In genomic region chr5:95823241-95823737, GRCh38 we compare ENCODE assay signal across 7 cellular contexts. TPM values are rescaled to one million over a fixed set of nuclear protein-coding genes. Genes with fewer than 3 reads are reported as not detected.
A peak's percentile ranks its signal among the peaks of the same experiment; 100 is the strongest.
DNase-seq lines count a peak whose midpoint lies in the region; ATAC-seq and TF ChIP-seq lines count a peak whose summit lies in the region.

No MANE protein-coding gene starts in this region.

- no peak overlapping the region for H3K27ac ChIP-seq in iPS-18a (ENCODE audit: low read length)
- peak overlapping the region; percentile 76 for H3K27ac ChIP-seq in stomach smooth muscle (ENCODE audit: low read length)

- 0 out of 2 replicates have a peak overlapping the region, but pooled peaks have one; percentile 90 for H3K27ac Mint-ChIP-seq in WTC11

- H3K4me3 Mint-ChIP-seq in WTC11 = peak overlapping the region; percentile 88

- H3K36me3 Mint-ChIP-seq in WTC11 = no peaks in the 10 kb centered on the region

- ATAC-seq in WTC11 = no peak

- peaks cover 27% of the 10 kb centered on the region for H3K4me1 ChIP-seq in iPS-18a (ENCODE audit: control insufficient read depth, low read depth, low read length)
- H3K4me1 ChIP-seq in stomach smooth muscle (ENCODE audit: control insufficient read depth, insufficient read depth, low read length) = peaks cover 35% of the 10 kb centered on the region

- H3K27me3 ChIP-seq in iPS-18a (ENCODE audit: control insufficient read depth, insufficient read depth, low read length) (no peaks in the 10 kb centered on the region), stomach smooth muscle (ENCODE audit: control insufficient read depth in 1 of 2, insufficient read depth in 2 of 2, low read length in 2 of 2) (no peaks in the 10 kb centered on the region)

- peak overlapping the region; percentile 86 for H3K4me3 ChIP-seq in iPS-18a (ENCODE audit: low read length)
- H3K4me3 ChIP-seq in stomach smooth muscle (ENCODE audit: low read length in 2 of 2) = peak overlapping the region; percentile 98 to 99

- peaks cover 44% of the 10 kb centered on the region for H3K4me1 Mint-ChIP-seq in WTC11

- POLR2A ChIA-PET in HEK293T (lab: Yijun Ruan, JAX) = interaction anchor here (0.6 to 4.1 kb wide), 16 partner anchors 8 to 177 kb away, joined by 3 to 51 read pairs (median 4); partner anchors contain the start of genes RFESD and RHOBTB3
- POLR2A ChIA-PET in WTC11 (lab: Charles Lee) = interaction anchor here (1.7 to 2.8 kb wide), 3 partner anchors 11 to 92 kb away, joined by 5 to 11 read pairs (median 7); partner anchors contain the start of gene RHOBTB3

- no peak for TF ChIP-seq CTCF in WTC11 (IDR thresholded peaks at IDR 0.05)

- H3K9ac ChIP-seq in iPS-18a (ENCODE audit: low read length) (no peak overlapping the region), stomach smooth muscle (ENCODE audit: low read length in 2 of 2) (peak overlapping the region; percentile 83 to 91)

- CTCF ChIA-PET in HEK293T (lab: Yijun Ruan, JAX) = interaction anchor here (0.8 to 3.2 kb wide), 4 partner anchors 11 to 41 kb away, joined by 3 to 19 read pairs (median 6); no protein-coding TSS in a partner anchor
- CTCF ChIA-PET in WTC11 (lab: Charles Lee) = interaction anchor here (1.4 to 2.4 kb wide), 5 partner anchors 9 to 42 kb away, joined by 4 to 27 read pairs (median 4); no protein-coding TSS in a partner anchor

- H3K9me3 Mint-ChIP-seq in WTC11 = no peaks in the 10 kb centered on the region

- DNase-seq in HEK293T (ENCODE audit: extremely low spot score) (peak; percentile 18), WTC11 (ENCODE audit: low spot score) (no peak), KG1 (lab: John Stamatoyannopoulos, UW) (no peak), NCI-H2107 treated with DMSO at 0.1 percent for 48 hours (lab: John Stamatoyannopoulos, UW; ENCODE audit: unreplicated experiment) (no peak), SKM-1 treated with dmso at 0.1 percent for 144 hours (lab: John Stamatoyannopoulos, UW; ENCODE audit: unreplicated experiment) (no peak)

- no peaks in the 10 kb centered on the region; the same call in 1 of the 2 replicates for H3K27me3 Mint-ChIP-seq in WTC11 (ENCODE audit: low read depth)

- H3K36me3 ChIP-seq in iPS-18a (ENCODE audit: control insufficient read depth, low read depth, low read length) = no peaks in the 10 kb centered on the region
- H3K36me3 ChIP-seq in stomach smooth muscle (ENCODE audit: control insufficient read depth in 2 of 2, insufficient read depth in 2 of 2, low read length in 2 of 2) = no peaks in the 10 kb centered on the region

- H3K9me3 ChIP-seq in iPS-18a (ENCODE audit: control insufficient read depth, low read depth, low read length) = no peaks in the 10 kb centered on the region
- H3K9me3 ChIP-seq in stomach smooth muscle (ENCODE audit: control insufficient read depth in 2 of 2, low read length in 2 of 2) = no peaks in the 10 kb centered on the region

TF ChIP-seq in HEK293T, 16 proteins besides CTCF, POLR2A, EP300 and RAD21:
- no peak for TF ChIP-seq HDGF (IDR thresholded peaks at IDR 0.05; ENCODE audit: borderline replicate concordance)
- TF ChIP-seq, protein P1, sequence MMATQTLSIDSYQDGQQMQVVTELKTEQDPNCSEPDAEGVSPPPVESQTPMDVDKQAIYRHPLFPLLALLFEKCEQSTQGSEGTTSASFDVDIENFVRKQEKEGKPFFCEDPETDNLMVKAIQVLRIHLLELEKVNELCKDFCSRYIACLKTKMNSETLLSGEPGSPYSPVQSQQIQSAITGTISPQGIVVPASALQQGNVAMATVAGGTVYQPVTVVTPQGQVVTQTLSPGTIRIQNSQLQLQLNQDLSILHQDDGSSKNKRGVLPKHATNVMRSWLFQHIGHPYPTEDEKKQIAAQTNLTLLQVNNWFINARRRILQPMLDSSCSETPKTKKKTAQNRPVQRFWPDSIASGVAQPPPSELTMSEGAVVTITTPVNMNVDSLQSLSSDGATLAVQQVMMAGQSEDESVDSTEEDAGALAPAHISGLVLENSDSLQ (IDR thresholded peaks at IDR 0.05) = no peak
- TF ChIP-seq TARDBP (IDR thresholded peaks at IDR 0.05) = no peak

TF ChIP-seq in WTC11, 78 proteins besides CTCF, POLR2A, EP300 and RAD21:
- TF ChIP-seq ZBTB43 (CRISPR knock-in tag; IDR thresholded peaks at IDR 0.05) = no peak
- peak; percentile 57; the same call in 1 of the 2 replicates for TF ChIP-seq GABPB1 (CRISPR knock-in tag; IDR thresholded peaks at IDR 0.05)
TF ChIP-seq in WTC11: peak in this region for 1.

RNA-seq across cellular contexts. Expression of gene GLRX, which starts 0.8 kb away (rescaled TPM):
- 15.9 to 21.0 TPM (median 19.2 TPM) in 3 replicates for total RNA-seq in WTC11 (2021)
